Comparison of ENCODE assay signal across 8 cellular contexts in genomic region chr1:11907275-11908138, GRCh38. TPM values are rescaled to one million over a fixed set of nuclear protein-coding genes. Genes with fewer than 3 reads are reported as not detected.
DNase-seq lines count a peak whose midpoint lies in the region; ATAC-seq, FAIRE-seq and TF ChIP-seq lines count a peak whose summit lies in the region.

No MANE protein-coding gene starts in this region.

- DNase-seq in H54 (ENCODE audit: insufficient read length, low spot score): peak; percentile 38
- DNase-seq in LoVo (ENCODE audit: low spot score): peak; percentile 94
- peak; percentile 86 for DNase-seq in RWPE1 (ENCODE audit: low spot score)
- peak; percentile 85 for DNase-seq in activated T-helper 9 cell treated with anti-CD3 and anti-CD28 coated beads, Interleukin-2, amount 50 U/mL, for 16 hours (ENCODE audit: low read depth)
- DNase-seq in fibroblast of peridontal ligament (ENCODE audit: extremely low read depth): peak; percentile 96
- peak; percentile 91 for DNase-seq in natural killer cell
- DNase-seq in stimulated activated naive B cell treated with anti-CD40 and anti-IgM and Interleukin-4, amounts not matched to agents 10 μg/mL and 1 μg/mL and 100 μg/mL, for 72 hours: peak; percentile 85

- peak overlapping the region; percentile 99 to 100 for H3K27ac Mint-ChIP-seq in natural killer cell
- peak overlapping the region; percentile 100 for H3K27ac Mint-ChIP-seq in stimulated activated naive B cell treated with anti-CD40 and anti-IgM and Interleukin-4, amounts not matched to agents 10 μg/mL and 1 μg/mL and 100 μg/mL, for 72 hours

- no peaks in the 10 kb centered on the region for H4K20me1 ChIP-seq in DOHH2 (ENCODE audit: control insufficient read depth, insufficient read depth, low read depth, low read length)

- ATAC-seq in natural killer cell: peak; percentile 60 to 84 (median 70)
- peak; percentile 45 to 48 for ATAC-seq in stimulated activated naive B cell treated with anti-CD40 and anti-IgM and Interleukin-4, amounts not matched to agents 10 μg/mL and 1 μg/mL and 100 μg/mL, for 72 hours (replicated peaks)

- TF ChIP-seq CTCF in DOHH2 (IDR thresholded peaks at IDR 0.05; ENCODE audit: low read depth, low read length, poor library complexity, severe bottlenecking) (peak; percentile 85), RWPE1 (conservative IDR thresholded peaks at IDR 0.05; ENCODE audit: low read depth) (peak; percentile 92), natural killer cell (IDR thresholded peaks at IDR 0.05) (peak; percentile 81)

- TF ChIP-seq POLR2A in H54 (IDR thresholded peaks at IDR 0.05; ENCODE audit: low read depth, low read length): no peak

- H3K9me3 ChIP-seq in DOHH2 (ENCODE audit: control insufficient read depth, insufficient read depth, low read length): no peaks in the 10 kb centered on the region

- FAIRE-seq in H54 (lab: Jason Lieb, UNC): peak; percentile 66

- POLR2A ChIA-PET in RWPE1 (lab: Yijun Ruan, JAX; ENCODE audit: low non-redundant PET): interaction anchor here (0.6 to 2.8 kb wide), 6 partner anchors 9 to 130 kb away, joined by 3 to 13 read pairs (median 6); partner anchors contain the start of gene MFN2

- H3K36me3 Mint-ChIP-seq in natural killer cell: no peaks in the 10 kb centered on the region
- H3K36me3 Mint-ChIP-seq in stimulated activated naive B cell treated with anti-CD40 and anti-IgM and Interleukin-4, amounts not matched to agents 10 μg/mL and 1 μg/mL and 100 μg/mL, for 72 hours: peaks cover 9 to 16% of the 10 kb centered on the region in 2 donors

- intact Hi-C loops in natural killer cell (cut with micrococcal nuclease): loop anchor here (1.0 kb wide), 1 partner anchor 69 kb away; no protein-coding TSS in a partner anchor

- peaks cover 12% of the 10 kb centered on the region for H3F3A ChIP-seq in DOHH2 (ENCODE audit: control insufficient read depth, insufficient read depth)

- H3K27me3 Mint-ChIP-seq in natural killer cell (ENCODE audit: low read depth in 2 of 2): no peaks in the 10 kb centered on the region
- H3K27me3 Mint-ChIP-seq in stimulated activated naive B cell treated with anti-CD40 and anti-IgM and Interleukin-4, amounts not matched to agents 10 μg/mL and 1 μg/mL and 100 μg/mL, for 72 hours: peaks cover 0 to 6% of the 10 kb centered on the region in 2 donors

- H3K4me3 ChIP-seq in DOHH2 (ENCODE audit: low read length): peak overlapping the region; percentile 36; the same call in 1 of the 2 replicates

- H3K9me2 ChIP-seq in DOHH2 (replicated peaks; ENCODE audit: control insufficient read depth, low read length): no peaks in the 10 kb centered on the region

- CTCF ChIA-PET in RWPE1 (lab: Yijun Ruan, JAX): interaction anchor here (0.7 to 2.8 kb wide), 6 partner anchors 19 to 562 kb away, joined by 3 to 14 read pairs (median 3); partner anchors contain the start of gene KIAA2013

- H3K79me2 ChIP-seq in DOHH2 (ENCODE audit: control insufficient read depth, low read length): no peaks in the 10 kb centered on the region

- H3K4me3 Mint-ChIP-seq in natural killer cell: peak overlapping the region; percentile 98
- H3K4me3 Mint-ChIP-seq in stimulated activated naive B cell treated with anti-CD40 and anti-IgM and Interleukin-4, amounts not matched to agents 10 μg/mL and 1 μg/mL and 100 μg/mL, for 72 hours: peak overlapping the region; percentile 85 to 92

- H3K9me3 Mint-ChIP-seq in natural killer cell: no peaks in the 10 kb centered on the region
- no peaks in the 10 kb centered on the region for H3K9me3 Mint-ChIP-seq in stimulated activated naive B cell treated with anti-CD40 and anti-IgM and Interleukin-4, amounts not matched to agents 10 μg/mL and 1 μg/mL and 100 μg/mL, for 72 hours

- peak overlapping the region; percentile 94 for H3K27ac ChIP-seq in DOHH2 (ENCODE audit: low read depth, low read length)
- H3K27ac ChIP-seq in RWPE1: peak overlapping the region; percentile 100

- H3K4me2 ChIP-seq in DOHH2 (ENCODE audit: low read length): peak overlapping the region; percentile 59

- H3K4me1 Mint-ChIP-seq in natural killer cell: peaks cover 35 to 36% of the 10 kb centered on the region in 2 donors
- peaks cover 26 to 29% of the 10 kb centered on the region in 2 donors for H3K4me1 Mint-ChIP-seq in stimulated activated naive B cell treated with anti-CD40 and anti-IgM and Interleukin-4, amounts not matched to agents 10 μg/mL and 1 μg/mL and 100 μg/mL, for 72 hours

- H3K27me3 ChIP-seq in DOHH2 (ENCODE audit: control insufficient read depth, low read length): no peaks in the 10 kb centered on the region

- H3K4me1 ChIP-seq in DOHH2 (ENCODE audit: control insufficient read depth, low read length): peaks cover 28% of the 10 kb centered on the region

- H3K36me3 ChIP-seq in DOHH2 (ENCODE audit: control insufficient read depth, low read length): no peaks in the 10 kb centered on the region

RNA-seq across cellular contexts. Expression of gene KIAA2013, which starts 18.7 kb away (rescaled TPM):
- total RNA-seq in natural killer cell: 10 to 100 TPM; 32.0 to 44.8 (median 40.4) TPM

RNA-seq across cellular contexts. Expression of gene PLOD1, which starts 27.0 kb away (rescaled TPM):
- total RNA-seq in natural killer cell: 10 to 100 TPM; 69.8 to 80.5 (median 80.4) TPM

RNA-seq across cellular contexts. Expression of gene NPPB, which starts 48.8 kb away (rescaled TPM):
- total RNA-seq in natural killer cell: not detected

RNA-seq across cellular contexts. Expression of gene NPPA, which starts 59.9 kb away (rescaled TPM):
- not detected for total RNA-seq in natural killer cell

Comparison
In these comparisons a context has a peak if more than half of its experiments do, and no peak if none do; other contexts are left out.
1. Peak in every context shown above with its lines: DNase-seq, ATAC-seq, H3K4me3 ChIP-seq and H3K27ac ChIP-seq.
2. DNase-seq: peak in every context shown above with its lines; median percentile 96 in fibroblast of peridontal ligament; 94 in LoVo; 91 in natural killer cell; 86 in RWPE1; 85 in activated T-helper 9 cell treated with anti-CD3 and anti-CD28 coated beads, Interleukin-2, amount 50 U/mL, for 16 hours; 85 in stimulated activated naive B cell treated with anti-CD40 and anti-IgM and Interleukin-4, amounts not matched to agents 10 μg/mL and 1 μg/mL and 100 μg/mL, for 72 hours; 38 in H54.